In the genomic region with DNA sequence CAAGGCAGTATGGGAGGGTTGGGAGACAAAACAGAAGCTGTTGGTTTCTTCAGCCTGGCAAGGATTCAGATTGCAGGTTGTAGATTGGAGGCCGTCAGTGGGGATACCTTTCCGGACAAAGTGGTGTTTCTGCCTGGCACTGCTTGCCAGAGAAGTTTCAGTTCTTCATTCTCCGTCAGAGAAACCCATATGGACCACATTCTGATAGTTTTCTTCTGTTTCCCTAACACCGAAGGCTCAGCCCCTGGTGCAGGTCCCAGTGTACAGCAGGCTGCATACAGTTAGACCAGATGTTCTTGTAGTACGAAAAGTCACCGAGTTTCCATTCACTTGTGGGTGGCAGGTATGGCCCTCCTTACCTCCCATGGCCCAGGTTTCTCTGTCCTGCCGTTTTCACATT, we compare ENCODE assay signal across 20 cellular contexts.
A peak's percentile ranks its signal among the peaks of the same experiment; 100 is the strongest.
DNase-seq lines count a peak whose midpoint lies in the region; ATAC-seq, FAIRE-seq and TF ChIP-seq lines count a peak whose summit lies in the region.
"Had no signal": no experiment of that assay in that cellular context is flagged by ENCODE, and none has a peak within 500 bp of the region (broad histone marks: within the 10 kb centered on the region; RNA-seq: fewer than 3 reads in every experiment).

No MANE protein-coding gene starts in this region.

- peaks cover 56% of the 10 kb centered on the region for H3K36me3 Mint-ChIP-seq in stimulated activated memory B cell treated with anti-CD40 and anti-IgM and Interleukin-4, amounts not matched to agents 10 μg/mL and 1 μg/mL and 100 μg/mL, for 72 hours
- peaks cover 4 to 51% (median 23%) of the 10 kb centered on the region in 3 donors for H3K36me3 Mint-ChIP-seq in CD8-positive, alpha-beta memory T cell

- BruUV-seq in GM12878 (replicated peaks; lab: Mats Ljungman, UMichigan) = no TSS peak

- H3K79me2 ChIP-seq in MM.1S (ENCODE audit: low read length) = peaks cover 11% of the 10 kb centered on the region; the same call in 1 of the 2 replicates
- H3K79me2 ChIP-seq in GM12878 (ENCODE audit: control insufficient read depth, insufficient read depth, low read length) = no peaks in the 10 kb centered on the region

- ATAC-seq in heart right ventricle = no peak
- no peak for ATAC-seq in Right ventricle myocardium superior (ENCODE audit: poor library complexity)
- ATAC-seq in GM12878 = no peak
- ATAC-seq in stimulated activated memory B cell treated with anti-CD40 and anti-IgM and Interleukin-4, amounts not matched to agents 10 μg/mL and 1 μg/mL and 100 μg/mL, for 72 hours = peak; percentile 34
- ATAC-seq in HG02884 (IDR thresholded peaks at IDR 0.05; ENCODE audit: unreplicated experiment) = no peak

- no peaks in the 10 kb centered on the region for H4K20me1 ChIP-seq in MM.1S (ENCODE audit: insufficient read depth, low read length)
- no peaks in the 10 kb centered on the region for H4K20me1 ChIP-seq in GM12878 (ENCODE audit: control insufficient read depth, insufficient read depth)

- H3K4me3 Mint-ChIP-seq in stimulated activated memory B cell treated with anti-CD40 and anti-IgM and Interleukin-4, amounts not matched to agents 10 μg/mL and 1 μg/mL and 100 μg/mL, for 72 hours = no peak overlapping the region
- H3K4me3 Mint-ChIP-seq in CD8-positive, alpha-beta memory T cell = no peak overlapping the region
- H3K4me3 Mint-ChIP-seq: CD4-positive, alpha-beta memory T cell had no signal

- H3K27ac ChIP-seq in heart right ventricle = peak overlapping the region in 8 of 10 donors; percentile 22 to 86 (median 38)
- peak overlapping the region; percentile 63 for H3K27ac ChIP-seq in MM.1S (ENCODE audit: low read length)
- no peak overlapping the region for H3K27ac ChIP-seq in GM12878 (ENCODE audit: control insufficient read depth, insufficient read depth)
- H3K27ac ChIP-seq in CD8-positive, alpha-beta memory T cell (ENCODE audit: low read depth, low read length) = no peak overlapping the region
- H3K27ac ChIP-seq: PC-9 had no signal

- intact Hi-C loops in heart right ventricle (cut with DNase I) = loop anchor here in 7 of 10 donors (5.0 to 10.0 kb wide), 10 partner anchors 45 to 717 kb away; a partner anchor contains a TSS
- intact Hi-C loops in Right ventricle myocardium superior (cut with DNase I) = loop anchor here (10.0 kb wide), 1 partner anchor 247 kb away; no protein-coding TSS in a partner anchor
- intact Hi-C loops in GM12878 (cut with micrococcal nuclease; ENCODE audit: unreplicated experiment) = no loop called here

- CTCF ChIA-PET in GM12878 (lab: Yijun Ruan, JAX) = interaction anchor here (1.1 to 11.8 kb wide), 3 partner anchors 12 to 608 kb away, joined by 3 to 202 read pairs (median 37); no protein-coding TSS in a partner anchor
- CTCF ChIA-PET in CD8-positive, alpha-beta memory T cell (lab: Charles Lee) = no interaction called here

- H3K27ac Mint-ChIP-seq in stimulated activated memory B cell treated with anti-CD40 and anti-IgM and Interleukin-4, amounts not matched to agents 10 μg/mL and 1 μg/mL and 100 μg/mL, for 72 hours = no peak overlapping the region
- H3K27ac Mint-ChIP-seq in CD8-positive, alpha-beta memory T cell = peak overlapping the region in 1 of 8 donors; percentile 17

- DNase-seq in heart right ventricle (no peak), Right ventricle myocardium superior (no peak), MM.1S (peak; percentile 41), GM12878 (ENCODE audit: low read depth, low spot score) (no peak), AG08396 (ENCODE audit: low spot score) (no peak)
- DNase-seq in CD8-positive, alpha-beta memory T cell = no peak
- DNase-seq: CD4-positive, alpha-beta memory T cell; DMS79 treated with DMSO at 0.1 percent for 48 hours; KG1; NCI-H1417 treated with DMSO at 0.1 percent for 48 hours; NCI-H2081 treated with DMSO at 0.1 percent for 48 hours; NCI-H524 treated with DMSO at 0.1 percent for 48 hours; PC-9; SK-N-SH had no signal

- SMC1A ChIA-PET in GM12878 (lab: Charles Lee; ENCODE audit: uncharacterized antibody, unreplicated experiment) = interaction anchor here (1.3 to 4.8 kb wide), 2 partner anchors 114 to 608 kb away, joined by 4 to 41 read pairs; no protein-coding TSS in a partner anchor

- H3K9ac ChIP-seq in MM.1S (ENCODE audit: low read length) = 0 out of 2 replicates have a peak overlapping the region, but pooled peaks have one; percentile 6
- no peak overlapping the region for H3K9ac ChIP-seq in GM12878 (ENCODE audit: control insufficient read depth, insufficient read depth, low read length)
- H3K9ac ChIP-seq: SK-N-SH had no signal

- in situ Hi-C loops in GM12878 (cut with MboI) = loop anchor here (10.0 kb wide), 1 partner anchor 797 kb away; a partner anchor contains a TSS

- H3K4me1 ChIP-seq in heart right ventricle = peaks cover 6 to 78% (median 50%) of the 10 kb centered on the region in 9 donors
- H3K4me1 ChIP-seq in MM.1S (ENCODE audit: low read length) = peaks cover 52% of the 10 kb centered on the region
- peaks cover 15% of the 10 kb centered on the region for H3K4me1 ChIP-seq in GM12878 (ENCODE audit: control insufficient read depth, insufficient read depth, low read length)
- no peaks in the 10 kb centered on the region for H3K4me1 ChIP-seq in CD8-positive, alpha-beta memory T cell (ENCODE audit: insufficient read depth, low read length)

- H3K4me2 ChIP-seq in MM.1S (ENCODE audit: low read depth, low read length) = peak overlapping the region; percentile 13; the same call in 1 of the 2 replicates
- no peak overlapping the region for H3K4me2 ChIP-seq in GM12878 (ENCODE audit: control insufficient read depth, insufficient read depth)
- H3K4me2 ChIP-seq: PC-9, SK-N-SH had no signal

- FAIRE-seq in GM12878 (lab: Jason Lieb, UNC) = no peak
- FAIRE-seq: A204.1, D721Med, G401.6, H1 had no signal

- H3K4me1 Mint-ChIP-seq in stimulated activated memory B cell treated with anti-CD40 and anti-IgM and Interleukin-4, amounts not matched to agents 10 μg/mL and 1 μg/mL and 100 μg/mL, for 72 hours = peaks cover 11% of the 10 kb centered on the region
- H3K4me1 Mint-ChIP-seq in CD8-positive, alpha-beta memory T cell = peaks cover 2 to 15% (median 5%) of the 10 kb centered on the region in 3 donors

- H3K4me3 ChIP-seq in heart right ventricle = no peak overlapping the region
- H3K4me3 ChIP-seq in MM.1S (ENCODE audit: low read length) = no peak overlapping the region
- H3K4me3 ChIP-seq in GM12878 = no peak overlapping the region
- H3K4me3 ChIP-seq in CD8-positive, alpha-beta memory T cell (ENCODE audit: low read length) = no peak overlapping the region
- H3K4me3 ChIP-seq: PC-9 had no signal

- POLR2A ChIA-PET in GM12878 (lab: Charles Lee) = no interaction called here
- POLR2A ChIA-PET in CD8-positive, alpha-beta memory T cell (lab: Charles Lee) = no interaction called here

- H3K9me3 ChIP-seq in heart right ventricle (no peaks in the 10 kb centered on the region), MM.1S (replicated peaks; ENCODE audit: insufficient read depth, low read length) (no peaks in the 10 kb centered on the region), GM12878 (replicated peaks; ENCODE audit: control insufficient read depth, insufficient read depth, low read length) (no peaks in the 10 kb centered on the region; the same call in 2 of the 3 replicates)
- no peaks in the 10 kb centered on the region for H3K9me3 ChIP-seq in CD8-positive, alpha-beta memory T cell (ENCODE audit: low read length)
- H3K9me3 ChIP-seq: SK-N-SH had no signal

- no peaks in the 10 kb centered on the region for H3K27me3 Mint-ChIP-seq in stimulated activated memory B cell treated with anti-CD40 and anti-IgM and Interleukin-4, amounts not matched to agents 10 μg/mL and 1 μg/mL and 100 μg/mL, for 72 hours
- H3K27me3 Mint-ChIP-seq in CD8-positive, alpha-beta memory T cell = peaks cover 0 to 2% of the 10 kb centered on the region in 2 donors
- H3K27me3 Mint-ChIP-seq: CD4-positive, alpha-beta memory T cell had no signal

- no peaks in the 10 kb centered on the region; the same call in 1 of the 2 replicates for H3F3A ChIP-seq in MM.1S (ENCODE audit: insufficient read depth, low read length)

- TF ChIP-seq EP300 in GM12878 (IDR thresholded peaks at IDR 0.05; ENCODE audit: borderline replicate concordance in 1 of 2, control insufficient read depth in 1 of 2, low read depth in 2 of 2, low read length in 2 of 2) = no peak

- 84 to 89% methylated on average over 7 of the region's 7 CpGs for WGBS in heart right ventricle, 2 donors
- WGBS in GM12878 (ENCODE audit: insufficient coverage, insufficient replicate concordance, low lambda C conversion rate, missing lambda C conversion rate) = 75% methylated on average over 7 of the region's 7 CpGs

- TF ChIP-seq POLR2A in GM12878 (IDR thresholded peaks at IDR 0.05; ENCODE audit: low read depth, low read length) = no peak

- no peaks in the 10 kb centered on the region for H3K9me2 ChIP-seq in MM.1S (replicated peaks; ENCODE audit: insufficient read depth, low read length)
- H3K9me2 ChIP-seq: SK-N-SH had no signal

- TF ChIP-seq CTCF in heart right ventricle (IDR thresholded peaks at IDR 0.05) (no peak), MM.1S (IDR thresholded peaks at IDR 0.05; ENCODE audit: low read length) (no peak), GM12878 (IDR thresholded peaks at IDR 0.05 in 2 of 3, conservative IDR thresholded peaks at IDR 0.05 in 1 of 3; ENCODE audit: control insufficient read depth in 2 of 3, extremely low read depth in 1 of 3, insufficient read depth in 1 of 3, low read depth in 3 of 3, low read length in 3 of 3) (no peak)

- no peaks in the 10 kb centered on the region for H3K9me3 Mint-ChIP-seq in stimulated activated memory B cell treated with anti-CD40 and anti-IgM and Interleukin-4, amounts not matched to agents 10 μg/mL and 1 μg/mL and 100 μg/mL, for 72 hours
- no peaks in the 10 kb centered on the region for H3K9me3 Mint-ChIP-seq in CD8-positive, alpha-beta memory T cell
- H3K9me3 Mint-ChIP-seq: CD4-positive, alpha-beta memory T cell had no signal

- H2AFZ ChIP-seq in MM.1S (ENCODE audit: low read length) = no peak overlapping the region
- no peak overlapping the region for H2AFZ ChIP-seq in GM12878 (ENCODE audit: control insufficient read depth, low read depth, low read length)
- H2AFZ ChIP-seq: PC-9 had no signal

- RAD21 ChIA-PET in GM12878 (lab: Charles Lee; ENCODE audit: unreplicated experiment) = interaction anchor here (5.5 to 12.5 kb wide), 2 partner anchors 109 to 608 kb away, joined by 63 to 173 read pairs; no protein-coding TSS in a partner anchor

- H3K27me3 ChIP-seq in heart right ventricle = no peaks in the 10 kb centered on the region
- H3K27me3 ChIP-seq in MM.1S (replicated peaks; ENCODE audit: insufficient read depth, low read length) = no peaks in the 10 kb centered on the region
- no peaks in the 10 kb centered on the region for H3K27me3 ChIP-seq in GM12878 (replicated peaks in 1 of 2; ENCODE audit: control insufficient read depth in 2 of 2, insufficient read depth in 2 of 2, low read length in 1 of 2)
- no peaks in the 10 kb centered on the region for H3K27me3 ChIP-seq in CD8-positive, alpha-beta memory T cell (ENCODE audit: insufficient read depth, low read length, poor library complexity, severe bottlenecking)

- no peak for TF ChIP-seq RAD21 in GM12878 (IDR thresholded peaks at IDR 0.05; ENCODE audit: insufficient read depth, low read depth, low read length)

- H3K36me3 ChIP-seq in heart right ventricle = peaks cover 0 to 40% (median 0%) of the 10 kb centered on the region in 9 donors
- no peaks in the 10 kb centered on the region for H3K36me3 ChIP-seq in MM.1S (replicated peaks; ENCODE audit: insufficient read depth, low read length)
- H3K36me3 ChIP-seq in GM12878 (ENCODE audit: control insufficient read depth in 2 of 2, insufficient read depth in 2 of 2, low read length in 1 of 2) = peaks cover 3 to 13% of the 10 kb centered on the region in 2 experiments; a peak in 3 of 4 replicates
- peaks cover 7% of the 10 kb centered on the region for H3K36me3 ChIP-seq in CD8-positive, alpha-beta memory T cell (ENCODE audit: insufficient read depth, low read length)

Comparison
In these comparisons a context has a peak if more than half of its experiments do, and no peak if none do; other contexts are left out.
1. H3K27ac ChIP-seq: peak in heart right ventricle (8 of 10) and MM.1S (single experiment); none in GM12878 (single experiment) and CD8-positive, alpha-beta memory T cell (single experiment).